Comparison of ENCODE assay signal across 16 cellular contexts in genomic region chr4:148964456-148964855, GRCh38.
DNase-seq lines count a peak whose midpoint lies in the region; ATAC-seq and TF ChIP-seq lines count a peak whose summit lies in the region.
"Had no signal": no experiment of that assay in that cellular context is flagged by ENCODE, and none has a peak within 500 bp of the region (broad histone marks: within the 10 kb centered on the region; RNA-seq: fewer than 3 reads in every experiment).

No MANE protein-coding gene starts in this region.

- peaks cover 1% of the 10 kb centered on the region for H3K27me3 Mint-ChIP-seq in mesothelial cell of epicardium (ENCODE audit: low read depth)
- H3K27me3 Mint-ChIP-seq: CD4-positive, CD25-positive, alpha-beta regulatory T cell had no signal

- H3K4me2 ChIP-seq in OCI-LY7 (ENCODE audit: low read length) = no peak overlapping the region

- H3K9me3 ChIP-seq in OCI-LY7 (ENCODE audit: low read length) = 0 out of 2 replicates have a peak, but pooled peaks cover 5% of the 10 kb centered on the region
- H3K9me3 ChIP-seq: HAP-1 had no signal

- CTCF ChIA-PET in OCI-LY7 (lab: Charles Lee; ENCODE audit: unreplicated experiment) = no interaction called here
- CTCF ChIA-PET in RWPE1 (lab: Yijun Ruan, JAX) = no interaction called here

- H3K4me3 Mint-ChIP-seq in mesothelial cell of epicardium = no peak overlapping the region
- H3K4me3 Mint-ChIP-seq: CD4-positive, CD25-positive, alpha-beta regulatory T cell; CD8-positive, alpha-beta T cell; HFFc6 had no signal

- intact Hi-C loops in OCI-LY7 (cut with micrococcal nuclease; ENCODE audit: unreplicated experiment) (no loop called here), sciatic nerve (cut with DNase I) (no loop called here)

- no peaks in the 10 kb centered on the region for H3K79me2 ChIP-seq in OCI-LY7 (ENCODE audit: insufficient read depth, low read depth, low read length)

- H3K4me1 ChIP-seq in OCI-LY7 (ENCODE audit: insufficient read depth, low read length, poor library complexity, severe bottlenecking) = peaks cover 13% of the 10 kb centered on the region
- H3K4me1 ChIP-seq: HAP-1 had no signal

- TF ChIP-seq CTCF in OCI-LY7 (conservative IDR thresholded peaks at IDR 0.05; ENCODE audit: low read length) = no peak
- TF ChIP-seq CTCF in RWPE1 (conservative IDR thresholded peaks at IDR 0.05; ENCODE audit: low read depth) = no peak
- no peak for TF ChIP-seq CTCF in mesothelial cell of epicardium (IDR thresholded peaks at IDR 0.05; ENCODE audit: unreplicated experiment)

- no peaks in the 10 kb centered on the region for H3K9me2 ChIP-seq in OCI-LY7 (ENCODE audit: insufficient read depth, low read length)

- POLR2A ChIA-PET in OCI-LY7 (lab: Charles Lee) (interaction anchor here (1.3 kb wide), 2 partner anchors 14 to 43 kb away, joined by 3 to 4 read pairs; no protein-coding TSS in a partner anchor), RWPE1 (lab: Yijun Ruan, JAX; ENCODE audit: low non-redundant PET) (no interaction called here)

- no peak overlapping the region for H3K27ac Mint-ChIP-seq in mesothelial cell of epicardium
- H3K27ac Mint-ChIP-seq: CD4-positive, CD25-positive, alpha-beta regulatory T cell; CD8-positive, alpha-beta T cell; HFFc6 had no signal

- no TSS peak for BruUV-seq in OCI-LY7 (replicated peaks; lab: Mats Ljungman, UMichigan)

- peaks cover 3% of the 10 kb centered on the region for H3K9me3 Mint-ChIP-seq in mesothelial cell of epicardium
- H3K9me3 Mint-ChIP-seq: HFFc6 had no signal

- H3K4me1 Mint-ChIP-seq in mesothelial cell of epicardium = no peaks in the 10 kb centered on the region
- H3K4me1 Mint-ChIP-seq: CD4-positive, CD25-positive, alpha-beta regulatory T cell had no signal

- no peaks in the 10 kb centered on the region for H3K36me3 Mint-ChIP-seq in mesothelial cell of epicardium
- H3K36me3 Mint-ChIP-seq: CD4-positive, CD25-positive, alpha-beta regulatory T cell; CD8-positive, alpha-beta T cell had no signal

- no peaks in the 10 kb centered on the region for H4K20me1 ChIP-seq in OCI-LY7 (ENCODE audit: insufficient read depth, low read length)

- peak; percentile 17 for DNase-seq in NCI-H1048 (lab: John Stamatoyannopoulos, UW)
- DNase-seq in OCI-LY7 (ENCODE audit: low spot score) = no peak
- DNase-seq in foreskin melanocyte = peak; percentile 58
- no peak for DNase-seq in sciatic nerve (ENCODE audit: low spot score)
- no peak for DNase-seq in RWPE1 (ENCODE audit: low spot score)
- no peak for DNase-seq in mesothelial cell of epicardium (ENCODE audit: low spot score in 2 of 2, unreplicated experiment in 2 of 2)
- DNase-seq: C1 segment of cervical spinal cord; CD4-positive, CD25-positive, alpha-beta regulatory T cell; CD8-positive, alpha-beta T cell; DMS53; DMS79 treated with DMSO at 0.1 percent for 48 hours; GF-D8; GOT3; HFFc6 had no signal

- H2AFZ ChIP-seq in OCI-LY7 (ENCODE audit: low read length) = peak overlapping the region; percentile 36; the same call in 1 of the 2 replicates

- H3K27ac ChIP-seq in OCI-LY7 (ENCODE audit: low read depth, low read length, poor library complexity, severe bottlenecking) (no peak overlapping the region), RWPE1 (no peak overlapping the region)

- H3K4me3 ChIP-seq in OCI-LY7 (ENCODE audit: low read depth, low read length, poor library complexity, severe bottlenecking) = no peak overlapping the region
- H3K4me3 ChIP-seq: HAP-1 had no signal

- no peaks in the 10 kb centered on the region for H3K36me3 ChIP-seq in OCI-LY7 (ENCODE audit: insufficient read depth, low read length)
- H3K36me3 ChIP-seq: HAP-1 had no signal

- no peak for ATAC-seq in sciatic nerve
- no peak for ATAC-seq in HG02981 (IDR thresholded peaks at IDR 0.05; ENCODE audit: unreplicated experiment)
- ATAC-seq: CD8-positive, alpha-beta T cell had no signal

Comparison
In these comparisons a context has a peak if more than half of its experiments do, and no peak if none do; other contexts are left out.
1. DNase-seq: peak in NCI-H1048 (single experiment) and foreskin melanocyte (single experiment); none in OCI-LY7 (single experiment), sciatic nerve (single experiment), RWPE1 (single experiment) and mesothelial cell of epicardium (0 of 2).